Comparison of ENCODE assay signal across 8 cellular contexts in genomic region chr22:30266445-30267381, GRCh38. TPM values are rescaled to one million over a fixed set of nuclear protein-coding genes. Genes with fewer than 3 reads are reported as not detected.
DNase-seq lines count a peak whose midpoint lies in the region; ATAC-seq and TF ChIP-seq lines count a peak whose summit lies in the region.

TSS of gene OSM (minus strand) at chr22:30266851. CDS start at chr22:30266799, 52 bp downstream.

- peak within 1 kb of the TSS; percentile 62 for H3K27ac Mint-ChIP-seq in Calu3 (ENCODE audit: unreplicated experiment)
- H3K27ac Mint-ChIP-seq in activated T-helper 1 cell treated with anti-CD3 and anti-CD28 coated beads, Interleukin-12 subunit alpha, Interleukin-12 subunit beta, Interleukin-2, Interleukin-4 antibody, amounts not matched to agents 30 ng/mL and 10 ng/mL and 1 ng/mL, durations not matched to agents 14 hours and 24 hours and 36 hours: peak within 1 kb of the TSS; percentile 100

- TF ChIP-seq POLR2A in right lobe of liver (IDR thresholded peaks at IDR 0.05): no peak

- H3K27me3 ChIP-seq in right lobe of liver: no peaks in the 10 kb centered on the region

- no peak for TF ChIP-seq CTCF in Calu3 (IDR thresholded peaks at IDR 0.05; ENCODE audit: unreplicated experiment)
- TF ChIP-seq CTCF in right lobe of liver (IDR thresholded peaks at IDR 0.05): no peak

- no peaks in the 10 kb centered on the region for H3K4me1 ChIP-seq in right lobe of liver

- ATAC-seq in right lobe of liver: peak; percentile 13 to 25 (median 18)

- H3K4me3 Mint-ChIP-seq in Calu3 (ENCODE audit: low read depth, unreplicated experiment): no peak within 1 kb of the TSS
- H3K4me3 Mint-ChIP-seq in activated T-helper 1 cell treated with anti-CD3 and anti-CD28 coated beads, Interleukin-12 subunit alpha, Interleukin-12 subunit beta, Interleukin-2, Interleukin-4 antibody, amounts not matched to agents 30 ng/mL and 10 ng/mL and 1 ng/mL, durations not matched to agents 14 hours and 24 hours and 36 hours: peak within 1 kb of the TSS; percentile 95

- CTCF ChIA-PET in Calu3 (lab: Charles Lee): interaction anchor here (1.3 kb wide), 1 partner anchor 22 kb away, joined by 3 read pairs; no protein-coding TSS in a partner anchor

- peak within 1 kb of the TSS; percentile 21 to 37 (median 27) for H3K4me3 ChIP-seq in right lobe of liver

- no peaks in the 10 kb centered on the region for H3K36me3 ChIP-seq in right lobe of liver

- no peaks in the 10 kb centered on the region for H3K9me3 ChIP-seq in right lobe of liver

- H3K36me3 Mint-ChIP-seq in Calu3 (ENCODE audit: insufficient read depth, unreplicated experiment): no peaks in the 10 kb centered on the region
- H3K36me3 Mint-ChIP-seq in activated T-helper 1 cell treated with anti-CD3 and anti-CD28 coated beads, Interleukin-12 subunit alpha, Interleukin-12 subunit beta, Interleukin-2, Interleukin-4 antibody, amounts not matched to agents 30 ng/mL and 10 ng/mL and 1 ng/mL, durations not matched to agents 14 hours and 24 hours and 36 hours (ENCODE audit: low read depth): peaks cover 47% of the 10 kb centered on the region

- BruUV-seq in Calu3 (replicated peaks; lab: Mats Ljungman, UMichigan): no TSS peak

- intact Hi-C loops in Calu3 (cut with micrococcal nuclease; ENCODE audit: unreplicated experiment) (no loop called here), right lobe of liver (cut with DNase I) (loop anchor here (5.0 to 10.0 kb wide), 2 partner anchors 116 to 118 kb away; partner anchors contain the start of gene RNF215 (in 1 of the 2))
- intact Hi-C loops in activated T-helper 1 cell treated with anti-CD3 and anti-CD28 coated beads, Interleukin-12 subunit alpha, Interleukin-12 subunit beta, Interleukin-2, Interleukin-4 antibody, amounts not matched to agents 30 ng/mL and 10 ng/mL and 1 ng/mL, durations not matched to agents 14 hours and 24 hours and 36 hours (cut with micrococcal nuclease): loop anchor here (1.0 to 5.0 kb wide), 13 partner anchors 20 to 664 kb away; partner anchors contain the start of genes ASCC2, LIF, NF2 and PES1

- no peak for DNase-seq in Calu3
- peak; percentile 92 for DNase-seq in MV-4-11 (lab: John Stamatoyannopoulos, UW)
- DNase-seq in activated T-helper 1 cell treated with anti-CD3 and anti-CD28 coated beads, Interleukin-12 subunit alpha, Interleukin-12 subunit beta, Interleukin-2, Interleukin-4 antibody, amounts not matched to agents 30 ng/mL and 10 ng/mL and 1 ng/mL, durations not matched to agents 14 hours and 24 hours and 36 hours (ENCODE audit: low spot score): peak; percentile 68
- DNase-seq in right lobe of liver: peak; percentile 73 to 83 (median 74)
- peak; percentile 27 to 62 (median 52) for DNase-seq in stimulated activated naive CD4-positive, alpha-beta T cell (lab: John Stamatoyannopoulos, UW)
- DNase-seq in COLO829 (ENCODE audit: low spot score): no peak
- no peak for DNase-seq in NCI-H2227 (lab: John Stamatoyannopoulos, UW; ENCODE audit: unreplicated experiment)
- DNase-seq in islet precursor cell: no peak

- WGBS in right lobe of liver (ENCODE audit: insufficient coverage, low coverage, low lambda C conversion rate, missing lambda C conversion rate): 53% methylated on average over 6 of the region's 35 CpGs

- H3K4me1 Mint-ChIP-seq in Calu3 (ENCODE audit: low read depth, unreplicated experiment): peaks cover 17% of the 10 kb centered on the region
- peaks cover 76% of the 10 kb centered on the region for H3K4me1 Mint-ChIP-seq in activated T-helper 1 cell treated with anti-CD3 and anti-CD28 coated beads, Interleukin-12 subunit alpha, Interleukin-12 subunit beta, Interleukin-2, Interleukin-4 antibody, amounts not matched to agents 30 ng/mL and 10 ng/mL and 1 ng/mL, durations not matched to agents 14 hours and 24 hours and 36 hours (ENCODE audit: low read depth)

- H3K9me3 Mint-ChIP-seq in Calu3 (ENCODE audit: low read depth, unreplicated experiment): no peaks in the 10 kb centered on the region
- no peaks in the 10 kb centered on the region for H3K9me3 Mint-ChIP-seq in activated T-helper 1 cell treated with anti-CD3 and anti-CD28 coated beads, Interleukin-12 subunit alpha, Interleukin-12 subunit beta, Interleukin-2, Interleukin-4 antibody, amounts not matched to agents 30 ng/mL and 10 ng/mL and 1 ng/mL, durations not matched to agents 14 hours and 24 hours and 36 hours

- no peaks in the 10 kb centered on the region for H3K27me3 Mint-ChIP-seq in Calu3 (ENCODE audit: unreplicated experiment)
- H3K27me3 Mint-ChIP-seq in activated T-helper 1 cell treated with anti-CD3 and anti-CD28 coated beads, Interleukin-12 subunit alpha, Interleukin-12 subunit beta, Interleukin-2, Interleukin-4 antibody, amounts not matched to agents 30 ng/mL and 10 ng/mL and 1 ng/mL, durations not matched to agents 14 hours and 24 hours and 36 hours (ENCODE audit: insufficient read depth): no peaks in the 10 kb centered on the region

- H3K27ac ChIP-seq in right lobe of liver: peak within 1 kb of the TSS; percentile 44 to 65 (median 59)

RNA-seq across cellular contexts. Expression of gene OSM, which starts in this region (rescaled TPM):
- total RNA-seq in Calu3 (2022): not detected in 2 replicates
- total RNA-seq in activated T-helper 1 cell treated with anti-CD3 and anti-CD28 coated beads, Interleukin-12 subunit alpha, Interleukin-12 subunit beta, Interleukin-2, Interleukin-4 antibody, amounts not matched to agents 30 ng/mL and 10 ng/mL and 1 ng/mL, durations not matched to agents 14 hours and 24 hours and 36 hours: 76.7 and 78.3 TPM in 2 replicates
- under 1 TPM in 4 of 6 experiments, not detected in 2; 0.10 to 0.75 (median 0.19) TPM for total RNA-seq in right lobe of liver

Comparison
In these comparisons a context has a peak if more than half of its experiments do, and no peak if none do; other contexts are left out.
1. RNA of gene OSM (total RNA-seq): 76.7 to 78.3 TPM in activated T-helper 1 cell treated with anti-CD3 and anti-CD28 coated beads, Interleukin-12 subunit alpha, Interleukin-12 subunit beta, Interleukin-2, Interleukin-4 antibody, amounts not matched to agents 30 ng/mL and 10 ng/mL and 1 ng/mL, durations not matched to agents 14 hours and 24 hours and 36 hours; not detected in Calu3 and 0.10 to 0.75 TPM in right lobe of liver; every median in the first group is over 10 times any median in the second.
2. Peak in DNase-seq, ATAC-seq, H3K4me3 ChIP-seq and H3K27ac ChIP-seq in right lobe of liver; RNA of the gene not detected or under 1 TPM.
3. DNase-seq: peak in MV-4-11 (single experiment), activated T-helper 1 cell treated with anti-CD3 and anti-CD28 coated beads, Interleukin-12 subunit alpha, Interleukin-12 subunit beta, Interleukin-2, Interleukin-4 antibody, amounts not matched to agents 30 ng/mL and 10 ng/mL and 1 ng/mL, durations not matched to agents 14 hours and 24 hours and 36 hours (single experiment) and stimulated activated naive CD4-positive, alpha-beta T cell (6 of 6); none in Calu3 (single experiment), COLO829 (single experiment), NCI-H2227 (single experiment) and islet precursor cell (single experiment).